ENCODE assay signal across 25 cellular contexts in genomic region chr6:152769159-152769558, GRCh38.
"Had no signal": no experiment of that assay in that cellular context is flagged by ENCODE, and none has a peak within 500 bp of the region (broad histone marks: within the 10 kb centered on the region; RNA-seq: fewer than 3 reads in every experiment).

No MANE protein-coding gene starts in this region.

- ATAC-seq: stimulated activated naive B cell treated with anti-CD40 and anti-IgM and Interleukin-4, amounts not matched to agents 10 μg/mL and 1 μg/mL and 100 μg/mL, for 72 hours; stimulated activated naive CD8-positive, alpha-beta T cell treated with anti-CD3 and anti-CD28 coated beads, Interleukin-15, amount 100 ng/mL, for 72 hours; stimulated activated naive CD8-positive, alpha-beta T cell treated with anti-CD3 and anti-CD28 coated beads, Interleukin-15, Interleukin-2, amounts not matched to agents 100 U/mL and 50 U/mL, for 24 hours; upper lobe of right lung had no signal

- H3K4me3 ChIP-seq: stomach, suprapubic skin, testis, thoracic aorta, thyroid gland, tibial artery, tibial nerve, transverse colon, upper lobe of left lung, upper lobe of right lung, uterus, vagina had no signal

- DNase-seq: stimulated activated CD4-positive, alpha-beta T cell treated with anti-CD3 and anti-CD28 coated beads, Interleukin-2, amount 100 ng/mL, for 48 hours; stimulated activated CD4-positive, alpha-beta T cell treated with anti-CD3 and anti-CD28 coated beads, Interleukin-4, amount 100 ng/mL, for 1 hour; stimulated activated CD4-positive, alpha-beta T cell treated with anti-CD3 and anti-CD28 coated beads, Interleukin-4, amount 100 ng/mL, for 24 hours; stimulated activated CD4-positive, alpha-beta T cell treated with anti-CD3 and anti-CD28 coated beads, Interleukin-4, amount 100 ng/mL, for 4 hours; stimulated activated CD8-positive, alpha-beta memory T cell treated with anti-CD3 and anti-CD28 coated beads, Interleukin-4, amount 100 ng/mL, for 48 hours; stimulated activated naive B cell treated with anti-CD40 and anti-IgM and Interleukin-4, amounts not matched to agents 10 μg/mL and 1 μg/mL and 100 μg/mL, for 72 hours; stimulated activated naive CD4-positive, alpha-beta T cell; stimulated activated naive CD4-positive, alpha-beta T cell treated with Interleukin-2 at 50 U/mL for 16 hours; stimulated activated naive CD8-positive, alpha-beta T cell treated with anti-CD3 and anti-CD28 coated beads, Interleukin-15, amount 100 ng/mL, for 72 hours; stimulated activated naive CD8-positive, alpha-beta T cell treated with anti-CD3 and anti-CD28 coated beads, Interleukin-15, Interleukin-2, amounts not matched to agents 100 U/mL and 50 U/mL, for 24 hours; stomach; substantia nigra; testis; thyroid gland; tibial artery; transverse colon; trophoblast cell; upper lobe of left lung; upper lobe of right lung; uterus had no signal

- H3K27me3 ChIP-seq: stomach, suprapubic skin, testis, thyroid gland, tibial artery, tibial nerve, transverse colon, upper lobe of left lung, upper lobe of right lung, uterus, vagina had no signal

- H3K27ac ChIP-seq: stomach, suprapubic skin, testis, thoracic aorta, thyroid gland, tibial artery, tibial nerve, transverse colon, upper lobe of left lung, upper lobe of right lung, uterus, vagina had no signal

- H3K4me1 ChIP-seq: stomach, suprapubic skin, testis, thyroid gland, tibial artery, tibial nerve, transverse colon, upper lobe of left lung, upper lobe of right lung, uterus, vagina had no signal

- H3K36me3 ChIP-seq: stomach, suprapubic skin, thoracic aorta, thyroid gland, tibial artery, tibial nerve, transverse colon, upper lobe of left lung, upper lobe of right lung, uterus, vagina had no signal

- H3K9me3 ChIP-seq: stomach, suprapubic skin, testis, thoracic aorta, thyroid gland, tibial artery, tibial nerve, transverse colon, upper lobe of left lung, upper lobe of right lung, uterus, vagina had no signal

- FAIRE-seq: urothelium cell line had no signal
